In the genomic region with DNA sequence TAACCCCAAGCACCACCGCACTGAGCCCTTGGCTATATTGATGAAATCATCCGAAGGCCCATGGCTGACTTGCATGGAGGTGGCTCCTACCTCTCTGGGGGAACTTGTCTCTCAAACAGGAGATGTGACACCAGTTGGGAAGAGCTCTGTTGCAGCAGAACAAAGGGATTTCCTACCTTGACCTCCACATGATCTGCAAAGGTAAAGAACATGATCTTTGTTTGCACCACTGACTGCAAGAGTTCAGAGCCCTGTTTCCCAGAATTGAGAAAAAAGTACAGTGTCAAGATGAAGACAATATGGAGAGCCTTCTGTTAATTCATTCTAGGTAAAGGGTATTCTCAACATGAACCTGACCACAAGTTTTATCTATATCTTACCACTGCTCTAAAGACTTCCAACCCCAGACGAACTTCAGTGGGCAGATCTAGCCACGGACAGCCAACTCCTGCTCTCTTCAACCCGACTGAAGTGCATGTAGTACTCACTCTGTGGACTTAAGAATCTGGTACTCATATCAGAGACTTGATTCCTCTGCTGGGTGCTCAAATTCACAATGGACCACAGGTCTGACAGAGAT, we compare ENCODE assay signal across 1 cellular context.
TF ChIP-seq lines count a peak whose summit lies in the region.

No MANE protein-coding gene starts in this region.

TF ChIP-seq in K562, 482 proteins besides CTCF, POLR2A, EP300 and RAD21:
- TF ChIP-seq KLF1 (tag; IDR thresholded peaks at IDR 0.05) (no peak), POLR2AphosphoS2 (IDR thresholded peaks at IDR 0.05; ENCODE audit: low read length) (no peak), ZNF263 (CRISPR knock-in tag; IDR thresholded peaks at IDR 0.05; ENCODE audit: borderline replicate concordance) (no peak), PBX2 (CRISPR knock-in tag; IDR thresholded peaks at IDR 0.05; ENCODE audit: low read depth) (no peak), PBX2 (tag; conservative IDR thresholded peaks at IDR 0.05; ENCODE audit: low read depth) (no peak), NR3C1 (CRISPR knock-in tag; IDR thresholded peaks at IDR 0.05) (no peak), RHOXF2B (CRISPR knock-in tag; conservative IDR thresholded peaks at IDR 0.05) (no peak), SIN3B (IDR thresholded peaks at IDR 0.05; ENCODE audit: low read depth) (no peak), LCOR (CRISPR knock-in tag; IDR thresholded peaks at IDR 0.05) (no peak), HDAC6 (IDR thresholded peaks at IDR 0.05; ENCODE audit: low read depth, low read length) (no peak), SAFB2 (IDR thresholded peaks at IDR 0.05; ENCODE audit: borderline replicate concordance, low read depth, low read length, severe bottlenecking) (no peak), ZNF668 (CRISPR knock-in tag; IDR thresholded peaks at IDR 0.05) (no peak), ZNF592 (IDR thresholded peaks at IDR 0.05) (no peak), ZC3H8 (IDR thresholded peaks at IDR 0.05) (no peak), PCBP1 (IDR thresholded peaks at IDR 0.05; ENCODE audit: low read depth, low read length, poor library complexity, severe bottlenecking) (no peak), ZNF75A (CRISPR knock-in tag; IDR thresholded peaks at IDR 0.05) (no peak), PRPF4 (IDR thresholded peaks at IDR 0.05; ENCODE audit: insufficient read depth, low read depth, low read length, poor library complexity, severe bottlenecking) (no peak), GABPB1 (CRISPR knock-in tag; IDR thresholded peaks at IDR 0.05) (no peak), ZKSCAN1 (IDR thresholded peaks at IDR 0.05; ENCODE audit: low read depth, low read length) (no peak), NBN (IDR thresholded peaks at IDR 0.05; ENCODE audit: low read depth) (no peak)
